Comparison of ENCODE assay signal across 11 cellular contexts in the genomic region with DNA sequence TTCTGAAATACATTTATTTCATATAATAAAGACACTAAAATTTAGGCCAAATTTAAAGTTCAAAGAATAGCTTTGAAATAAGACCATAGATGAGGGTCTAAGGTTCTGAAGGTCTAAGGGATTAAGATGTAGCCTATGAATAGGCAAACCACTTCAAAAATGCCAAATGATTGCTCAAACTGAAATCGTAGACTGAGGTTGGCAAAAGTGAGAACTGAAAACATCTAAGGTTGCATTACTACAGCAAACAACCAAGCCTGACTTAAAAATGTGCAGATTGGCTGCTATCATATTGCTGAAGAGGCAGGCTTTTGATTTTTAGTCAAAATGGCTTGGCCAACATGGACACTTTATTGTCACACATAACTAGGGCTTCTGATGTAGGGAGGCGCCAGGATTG. TPM values are rescaled to one million over a fixed set of nuclear protein-coding genes. Genes with fewer than 3 reads are reported as not detected.
DNase-seq lines count a peak whose midpoint lies in the region; ATAC-seq and TF ChIP-seq lines count a peak whose summit lies in the region.
"Had no signal": no experiment of that assay in that cellular context is flagged by ENCODE, and none has a peak within 500 bp of the region (broad histone marks: within the 10 kb centered on the region; RNA-seq: fewer than 3 reads in every experiment).

No MANE protein-coding gene starts in this region.

- peaks cover 28% of the 10 kb centered on the region for H3K4me1 ChIP-seq in MM.1S (ENCODE audit: low read length)
- H3K4me1 ChIP-seq in trophoblast cell (ENCODE audit: control insufficient read depth in 1 of 2, insufficient read depth in 2 of 2, low read length in 2 of 2) = no peaks in the 10 kb centered on the region
- H3K4me1 ChIP-seq: BE2C, right lobe of liver had no signal

- no peak overlapping the region for H3K4ac ChIP-seq in trophoblast cell (ENCODE audit: low read depth, low read length)

- no peak overlapping the region for H4K12ac ChIP-seq in trophoblast cell (ENCODE audit: low read depth, low read length)

- H2AFZ ChIP-seq in MM.1S (ENCODE audit: low read length) (0 out of 2 replicates have a peak overlapping the region, but pooled peaks have one; percentile 22), trophoblast cell (ENCODE audit: insufficient read depth, low read length, poor library complexity) (no peak overlapping the region)

- no CpG with 5 or more reads among the region's 2 CpGs for WGBS in trophoblast cell (ENCODE audit: extremely low coverage, insufficient coverage, insufficient read length)

- H3K9me2 ChIP-seq in MM.1S (replicated peaks; ENCODE audit: insufficient read depth, low read length) = no peaks in the 10 kb centered on the region

- DNase-seq in MM.1S (peak; percentile 82), activated gamma-delta T cell treated with Interleukin-2 at 50 U/mL for 16 hours (no peak), hippocampal formation (lab: John Stamatoyannopoulos, UW) (no peak), trophoblast cell (no peak)
- DNase-seq: BE2C, NCI-H446, right lobe of liver had no signal

- H3K9ac ChIP-seq in MM.1S (ENCODE audit: low read length) = no peak overlapping the region; the same call in 1 of the 2 replicates
- no peak overlapping the region for H3K9ac ChIP-seq in trophoblast cell (ENCODE audit: low read length)

- H3K79me1 ChIP-seq in trophoblast cell (ENCODE audit: low read length) = no peaks in the 10 kb centered on the region

- H3K79me2 ChIP-seq in MM.1S (ENCODE audit: low read length) (no peaks in the 10 kb centered on the region), trophoblast cell (ENCODE audit: control insufficient read depth, insufficient read depth, low read length, poor library complexity) (no peaks in the 10 kb centered on the region)

- no peak overlapping the region for H4K8ac ChIP-seq in trophoblast cell (ENCODE audit: low read depth, low read length)

- H3K9me3 ChIP-seq in MM.1S (replicated peaks; ENCODE audit: insufficient read depth, low read length) (no peaks in the 10 kb centered on the region), trophoblast cell (ENCODE audit: insufficient read depth, low read depth, low read length) (no peaks in the 10 kb centered on the region)
- H3K9me3 ChIP-seq: BE2C, right lobe of liver had no signal

- no peak for TF ChIP-seq CTCF in MM.1S (IDR thresholded peaks at IDR 0.05; ENCODE audit: low read length)

- H3K23ac ChIP-seq in trophoblast cell (ENCODE audit: low read length) = no peak overlapping the region

- H3K14ac ChIP-seq in trophoblast cell (ENCODE audit: low read length) = no peak overlapping the region

- H2BK120ac ChIP-seq in trophoblast cell (ENCODE audit: insufficient read depth, low read length, poor library complexity) = no peak overlapping the region

- H3F3A ChIP-seq in MM.1S (ENCODE audit: insufficient read depth, low read length) = peaks cover 16% of the 10 kb centered on the region

- H2BK5ac ChIP-seq in trophoblast cell (ENCODE audit: low read depth, low read length, poor library complexity) = no peak overlapping the region

- H4K20me1 ChIP-seq in MM.1S (ENCODE audit: insufficient read depth, low read length) = no peaks in the 10 kb centered on the region

- H3K27me3 ChIP-seq in MM.1S (replicated peaks; ENCODE audit: insufficient read depth, low read length) (no peaks in the 10 kb centered on the region), trophoblast cell (ENCODE audit: insufficient read depth, low read length) (no peaks in the 10 kb centered on the region)
- H3K27me3 ChIP-seq: right lobe of liver had no signal

- ATAC-seq in GM18502 (IDR thresholded peaks at IDR 0.05; ENCODE audit: poor library complexity, unreplicated experiment) = peak; percentile 87
- ATAC-seq in GM19438 (IDR thresholded peaks at IDR 0.05; ENCODE audit: low read depth, unreplicated experiment) = peak; percentile 67
- peak; percentile 90 for ATAC-seq in HG02885 (IDR thresholded peaks at IDR 0.05; ENCODE audit: poor library complexity, unreplicated experiment)
- ATAC-seq in HG02840 (IDR thresholded peaks at IDR 0.05; ENCODE audit: low FRiP score, unreplicated experiment) = no peak
- ATAC-seq: right lobe of liver had no signal

- H3K18ac ChIP-seq in trophoblast cell (ENCODE audit: low read length) = no peak overlapping the region

- peak overlapping the region; percentile 68; the same call in 1 of the 2 replicates for H3K27ac ChIP-seq in MM.1S (ENCODE audit: low read length)
- no peak overlapping the region for H3K27ac ChIP-seq in trophoblast cell (ENCODE audit: low read depth, low read length)
- H3K27ac ChIP-seq: right lobe of liver had no signal

- no peak overlapping the region for H4K91ac ChIP-seq in trophoblast cell (ENCODE audit: low read depth, low read length)

- H3K4me3 ChIP-seq in MM.1S (ENCODE audit: low read length) (no peak overlapping the region), trophoblast cell (ENCODE audit: low read depth, low read length) (no peak overlapping the region)
- H3K4me3 ChIP-seq: right lobe of liver had no signal

- H3K4me2 ChIP-seq in MM.1S (ENCODE audit: low read depth, low read length) = peak overlapping the region; percentile 31
- no peak overlapping the region for H3K4me2 ChIP-seq in trophoblast cell (ENCODE audit: low read length)

- H2AK5ac ChIP-seq in trophoblast cell (ENCODE audit: low read length) = no peak overlapping the region

- no peak overlapping the region for H2BK12ac ChIP-seq in trophoblast cell (ENCODE audit: low read length)

- H3K36me3 ChIP-seq in MM.1S (replicated peaks; ENCODE audit: insufficient read depth, low read length) (no peaks in the 10 kb centered on the region), trophoblast cell (ENCODE audit: control insufficient read depth in 1 of 2, insufficient read depth in 2 of 2, low read length in 2 of 2) (no peaks in the 10 kb centered on the region)
- H3K36me3 ChIP-seq: BE2C, right lobe of liver had no signal

RNA-seq across cellular contexts. Expression of a gene that starts 41.3 kb away (rescaled TPM):
- polyA plus RNA-seq in trophoblast cell (2013) = 34.7 and 38.2 TPM in 2 replicates

RNA-seq across cellular contexts. Expression of a gene that starts 50.4 kb away (rescaled TPM):
- polyA plus RNA-seq in trophoblast cell (2013) = 0.18 and 0.22 TPM in 2 replicates
